ENCODE assay signal across 1 cellular context in the genomic region with DNA sequence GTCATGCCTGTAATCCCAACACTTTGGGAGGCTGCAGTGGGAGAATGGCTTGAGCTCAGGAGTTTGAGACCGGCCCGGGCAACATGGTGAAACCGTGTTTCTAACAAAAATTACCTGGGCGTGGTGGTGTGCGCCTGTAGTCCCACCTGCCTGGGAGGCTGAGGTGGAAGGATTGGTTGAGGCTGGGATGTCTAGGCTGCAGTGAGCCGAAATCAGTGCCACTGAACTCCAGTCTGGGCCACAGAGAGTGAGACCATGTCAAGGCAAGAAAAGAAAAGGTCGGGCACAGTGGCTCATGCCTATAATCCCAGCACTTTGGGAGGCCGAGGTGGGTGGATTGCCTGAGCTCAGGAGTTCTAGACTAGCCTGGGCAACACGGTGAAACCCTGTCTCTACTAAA.
TF ChIP-seq lines count a peak whose summit lies in the region.

No MANE protein-coding gene starts in this region.

TF ChIP-seq in H1, 55 proteins besides CTCF, POLR2A, EP300 and RAD21:
- no peak for TF ChIP-seq CHD1 (IDR thresholded peaks at IDR 0.05; ENCODE audit: low read depth, low read length)
- no peak for TF ChIP-seq MAFK (IDR thresholded peaks at IDR 0.05; ENCODE audit: low read depth, low read length)
- no peak for TF ChIP-seq TCF12 (IDR thresholded peaks at IDR 0.05; ENCODE audit: low read depth, low read length)
- TF ChIP-seq POLR2AphosphoS5 (IDR thresholded peaks at IDR 0.05; ENCODE audit: low read depth, low read length) = no peak
- no peak for TF ChIP-seq ASH2L (IDR thresholded peaks at IDR 0.05; ENCODE audit: low read length)
- no peak for TF ChIP-seq SP2 (IDR thresholded peaks at IDR 0.05; ENCODE audit: low read length)
- no peak for TF ChIP-seq JUND (IDR thresholded peaks at IDR 0.05; ENCODE audit: low read length)
- no peak for TF ChIP-seq HDAC6 (IDR thresholded peaks at IDR 0.05; ENCODE audit: low read depth, low read length)
- no peak for TF ChIP-seq RFX5 (IDR thresholded peaks at IDR 0.05; ENCODE audit: borderline replicate concordance, low read depth, low read length)
- no peak for TF ChIP-seq YY1 (IDR thresholded peaks at IDR 0.05; ENCODE audit: low read depth, low read length)
- no peak for TF ChIP-seq PHF8 (conservative IDR thresholded peaks at IDR 0.05; ENCODE audit: low read depth, low read length)
- no peak for TF ChIP-seq CBX5 (IDR thresholded peaks at IDR 0.05; ENCODE audit: low read depth, low read length)
- no peak for TF ChIP-seq TEAD4 (IDR thresholded peaks at IDR 0.05; ENCODE audit: low read depth, low read length)
- TF ChIP-seq SP1 (IDR thresholded peaks at IDR 0.05; ENCODE audit: low read depth, low read length) = no peak
- TF ChIP-seq BACH1 (IDR thresholded peaks at IDR 0.05; ENCODE audit: low read length) = no peak
- TF ChIP-seq EZH2 (IDR thresholded peaks at IDR 0.05; ENCODE audit: low read depth, low read length, severe bottlenecking) = no peak
- no peak for TF ChIP-seq TAF1 (IDR thresholded peaks at IDR 0.05; ENCODE audit: low read depth, low read length)
- TF ChIP-seq RBBP5 (IDR thresholded peaks at IDR 0.05; ENCODE audit: borderline replicate concordance, low read depth, low read length) = no peak
- no peak for TF ChIP-seq FOSL1 (IDR thresholded peaks at IDR 0.05; ENCODE audit: insufficient read depth, low read depth, low read length)
TF ChIP-seq in H1: peak in this region for 0.
